Comparison of ENCODE assay signal across 8 cellular contexts in genomic region chr6:103797738-103798137, GRCh38.
DNase-seq lines count a peak whose midpoint lies in the region; ATAC-seq and TF ChIP-seq lines count a peak whose summit lies in the region.

No MANE protein-coding gene starts in this region.

- H3F3A ChIP-seq in DOHH2 (ENCODE audit: control insufficient read depth, insufficient read depth): no peaks in the 10 kb centered on the region
- no peaks in the 10 kb centered on the region for H3F3A ChIP-seq in SU-DHL-6 (ENCODE audit: insufficient read depth)

- no peaks in the 10 kb centered on the region for H4K20me1 ChIP-seq in DOHH2 (ENCODE audit: control insufficient read depth, insufficient read depth, low read depth, low read length)
- H4K20me1 ChIP-seq in SU-DHL-6 (ENCODE audit: low read depth, low read length): no peaks in the 10 kb centered on the region

- no peaks in the 10 kb centered on the region for H3K36me3 Mint-ChIP-seq in T-helper 17 cell (ENCODE audit: low read depth)

- H3K27me3 Mint-ChIP-seq in T-helper 17 cell: peaks cover 4% of the 10 kb centered on the region

- no peak overlapping the region for H3K4me3 Mint-ChIP-seq in T-helper 17 cell

- no peaks in the 10 kb centered on the region for H3K4me1 Mint-ChIP-seq in T-helper 17 cell

- H2AFZ ChIP-seq in SU-DHL-6 (ENCODE audit: low read depth, low read length, severe bottlenecking): no peak overlapping the region

- no peak overlapping the region for H3K27ac ChIP-seq in DOHH2 (ENCODE audit: low read depth, low read length)
- no peak overlapping the region for H3K27ac ChIP-seq in SU-DHL-6 (ENCODE audit: low read depth, low read length)

- no peak overlapping the region for H3K4me2 ChIP-seq in DOHH2 (ENCODE audit: low read length)
- H3K4me2 ChIP-seq in SU-DHL-6 (ENCODE audit: low read depth, low read length, poor library complexity, severe bottlenecking): no peak overlapping the region

- H3K79me2 ChIP-seq in DOHH2 (ENCODE audit: control insufficient read depth, low read length) (no peaks in the 10 kb centered on the region), SU-DHL-6 (ENCODE audit: insufficient read depth, low read length) (no peaks in the 10 kb centered on the region)

- H3K27me3 ChIP-seq in DOHH2 (ENCODE audit: control insufficient read depth, low read length) (no peaks in the 10 kb centered on the region), SU-DHL-6 (ENCODE audit: low read length) (no peaks in the 10 kb centered on the region)

- H3K36me3 ChIP-seq in DOHH2 (ENCODE audit: control insufficient read depth, low read length) (no peaks in the 10 kb centered on the region), SU-DHL-6 (ENCODE audit: low read length) (no peaks in the 10 kb centered on the region)

- TF ChIP-seq CTCF in DOHH2 (IDR thresholded peaks at IDR 0.05; ENCODE audit: low read depth, low read length, poor library complexity, severe bottlenecking) (peak; percentile 32), LNCaP clone FGC (IDR thresholded peaks at IDR 0.05; ENCODE audit: control insufficient read depth, extremely low read depth, insufficient read depth) (peak; percentile 49), SU-DHL-6 (IDR thresholded peaks at IDR 0.05; ENCODE audit: insufficient read depth, low read length, poor library complexity, severe bottlenecking) (peak; percentile 27)

- H3K4me1 ChIP-seq in DOHH2 (ENCODE audit: control insufficient read depth, low read length): no peaks in the 10 kb centered on the region

- ATAC-seq in GM19467 (IDR thresholded peaks at IDR 0.05; ENCODE audit: unreplicated experiment): no peak
- ATAC-seq in T-helper 17 cell: no peak

- H3K27ac Mint-ChIP-seq in T-helper 17 cell: no peak overlapping the region

- H3K9me3 ChIP-seq in DOHH2 (ENCODE audit: control insufficient read depth, insufficient read depth, low read length) (no peaks in the 10 kb centered on the region), SU-DHL-6 (ENCODE audit: insufficient read depth, low read length) (no peaks in the 10 kb centered on the region), T-helper 17 cell (ENCODE audit: control insufficient read depth, low read length, poor library complexity, severe bottlenecking) (no peaks in the 10 kb centered on the region)

- H3K4me3 ChIP-seq in DOHH2 (ENCODE audit: low read length) (no peak overlapping the region), LNCaP clone FGC (ENCODE audit: low read depth, low read length) (no peak overlapping the region), SU-DHL-6 (ENCODE audit: insufficient read depth, low read length, poor library complexity, severe bottlenecking) (no peak overlapping the region)

- no peak for DNase-seq in LNCaP clone FGC (ENCODE audit: low read depth)
- DNase-seq in kidney glomerular epithelial cell (lab: John Stamatoyannopoulos, UW): peak; percentile 6
- no peak for DNase-seq in SHP77 (lab: John Stamatoyannopoulos, UW)
- no peak for DNase-seq in AG08395 (ENCODE audit: low spot score)
- no peak for DNase-seq in T-helper 17 cell

- H3K9ac ChIP-seq in SU-DHL-6 (ENCODE audit: low read length): no peak overlapping the region

- H3K9me2 ChIP-seq in DOHH2 (replicated peaks; ENCODE audit: control insufficient read depth, low read length) (no peaks in the 10 kb centered on the region), SU-DHL-6 (replicated peaks; ENCODE audit: insufficient read depth, low read length) (no peaks in the 10 kb centered on the region)
